In the genomic region with DNA sequence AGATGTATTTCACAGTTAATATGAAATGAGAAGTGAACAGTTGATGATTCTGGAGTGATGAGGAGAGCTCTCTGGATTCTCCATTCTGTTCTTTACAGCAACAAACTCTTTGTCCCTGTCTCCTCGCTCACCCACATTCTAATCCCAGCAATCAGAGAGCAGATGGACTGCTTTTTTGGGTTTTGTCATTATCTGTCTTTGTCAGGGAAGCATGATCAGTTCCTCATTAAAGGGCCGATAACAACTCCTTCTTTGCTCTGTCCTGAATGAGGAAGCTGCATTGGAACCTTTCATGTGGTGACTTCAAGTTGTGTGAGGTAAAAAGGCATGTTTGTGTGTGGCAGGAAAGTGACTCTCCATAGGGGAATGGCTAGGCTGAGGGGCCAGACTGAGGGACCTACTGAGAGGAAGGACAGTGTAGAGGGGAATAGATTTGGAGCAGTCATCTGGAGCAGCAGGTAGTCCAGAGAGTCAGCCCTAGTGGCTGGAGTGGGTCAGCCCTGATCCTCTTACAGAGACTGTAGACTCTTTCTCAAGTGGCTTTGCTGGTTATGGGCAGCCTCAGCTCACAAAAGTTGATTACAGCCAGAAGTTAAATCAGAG, we compare ENCODE assay signal across 20 cellular contexts. TPM values are rescaled to one million over a fixed set of nuclear protein-coding genes. Genes with fewer than 3 reads are reported as not detected.
"Had no signal": no experiment of that assay in that cellular context is flagged by ENCODE, and none has a peak within 500 bp of the region (broad histone marks: within the 10 kb centered on the region; RNA-seq: fewer than 3 reads in every experiment).

No MANE protein-coding gene starts in this region.

- H3K4me3 Mint-ChIP-seq: activated CD8-positive, alpha-beta T cell treated with anti-CD3 and anti-CD28 coated beads, Interleukin-2, amount 10 ng/mL, durations not matched to agents 7 days and 5 days; activated T-cell treated with anti-CD3 and anti-CD28 coated beads, Interleukin-2, amount 50 U/mL, for 72 hours had no signal

- ATAC-seq: activated CD8-positive, alpha-beta T cell treated with anti-CD3 and anti-CD28 coated beads, Interleukin-2, amount 10 ng/mL, durations not matched to agents 7 days and 5 days; activated naive CD4-positive, alpha-beta T cell treated with anti-CD3 and anti-CD28 coated beads, Interleukin-2, amount 50 U/mL, for 72 hours; activated T-cell treated with anti-CD3 and anti-CD28 coated beads, Interleukin-2, amount 50 U/mL, for 72 hours; esophagus mucosa; left lobe of liver had no signal

- H3K27me3 ChIP-seq: cardiac muscle cell had no signal

- H3K27ac ChIP-seq: cardiac muscle cell, neutrophil had no signal

- FAIRE-seq: colon, keratinocyte had no signal

- H3K27ac Mint-ChIP-seq: activated CD8-positive, alpha-beta T cell treated with anti-CD3 and anti-CD28 coated beads, Interleukin-2, amount 10 ng/mL, durations not matched to agents 7 days and 5 days; activated naive CD4-positive, alpha-beta T cell treated with anti-CD3 and anti-CD28 coated beads, Interleukin-2, amount 50 U/mL, for 72 hours; activated T-cell treated with anti-CD3 and anti-CD28 coated beads, Interleukin-2, amount 50 U/mL, for 72 hours had no signal

- H3K36me3 ChIP-seq: cardiac muscle cell, neutrophil had no signal

- H3K4me3 ChIP-seq: cardiac muscle cell had no signal

- DNase-seq: activated CD4-positive, alpha-beta T cell treated with anti-CD3 and anti-CD28 coated beads for 4 hours; activated CD8-positive, alpha-beta memory T cell treated with anti-CD3 and anti-CD28 coated beads, Interleukin-2, amount 50 U/mL, for 4 hours; activated CD8-positive, alpha-beta T cell treated with anti-CD3 and anti-CD28 coated beads, Interleukin-2, amount 10 ng/mL, durations not matched to agents 7 days and 5 days; activated gamma-delta T cell; activated T-cell treated with anti-CD3 and anti-CD28 coated beads, Interleukin-2, amount 50 U/mL, for 72 hours; hippocampal formation; stimulated activated CD4-positive, alpha-beta T cell treated with anti-CD3 and anti-CD28 coated beads, Interleukin-4, amount 100 ng/mL, for 24 hours; stimulated activated CD8-positive, alpha-beta memory T cell treated with anti-CD3 and anti-CD28 coated beads, Interleukin-4, amount 100 ng/mL, for 48 hours; stimulated activated naive CD4-positive, alpha-beta T cell treated with Interleukin-2 at 50 U/mL for 16 hours; substantia nigra; trophoblast cell had no signal

- H3K9me3 ChIP-seq: neutrophil had no signal

RNA-seq across cellular contexts. Expression of a gene that starts 23.6 kb away (rescaled TPM):
- total RNA-seq: activated CD8-positive, alpha-beta T cell treated with anti-CD3 and anti-CD28 coated beads, Interleukin-2, amount 10 ng/mL, durations not matched to agents 7 days and 5 days; activated naive CD4-positive, alpha-beta T cell treated with anti-CD3 and anti-CD28 coated beads, Interleukin-2, amount 50 U/mL, for 72 hours; activated T-cell treated with anti-CD3 and anti-CD28 coated beads, Interleukin-2, amount 50 U/mL, for 72 hours; esophagus mucosa; glomerular endothelial cell; left lobe of liver; lung microvascular endothelial cell had no signal
- polyA plus RNA-seq: keratinocyte had no signal
